ENCODE assay signal across 25 cellular contexts in the genomic region with DNA sequence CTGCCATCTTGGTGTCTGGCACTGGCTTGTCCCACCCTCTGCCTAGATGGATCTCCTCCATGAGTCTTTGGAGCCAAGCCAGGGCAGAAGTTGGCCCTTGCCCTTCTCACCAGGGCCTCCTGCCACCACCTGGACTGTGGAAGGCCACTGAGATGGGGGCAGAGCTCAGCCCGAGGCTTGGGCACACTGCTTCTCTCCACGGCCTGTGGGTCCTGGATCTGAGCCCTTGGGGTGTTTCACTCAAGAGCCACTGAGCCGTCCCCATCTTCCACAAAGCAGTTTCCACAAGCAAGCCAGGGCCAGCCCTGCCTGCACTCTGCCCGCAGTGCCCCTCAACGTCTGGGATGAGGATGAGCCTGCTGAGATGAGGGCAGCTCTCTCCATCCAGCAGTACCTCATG. TPM values are rescaled to one million over a fixed set of nuclear protein-coding genes. Genes with fewer than 3 reads are reported as not detected.
DNase-seq lines count a peak whose midpoint lies in the region; ATAC-seq, FAIRE-seq and TF ChIP-seq lines count a peak whose summit lies in the region.
"Had no signal": no experiment of that assay in that cellular context is flagged by ENCODE, and none has a peak within 500 bp of the region (broad histone marks: within the 10 kb centered on the region; RNA-seq: fewer than 3 reads in every experiment).

No MANE protein-coding gene starts in this region.

- no peak overlapping the region for H4K91ac ChIP-seq in H1 (replicated peaks; ENCODE audit: insufficient read length, low read length)

- no peak overlapping the region for H3K4me2 ChIP-seq in H1 (ENCODE audit: insufficient read depth in 1 of 2, low read depth in 2 of 2, low read length in 2 of 2)

- no peak overlapping the region for H4K8ac ChIP-seq in H1 (ENCODE audit: extremely low read depth, insufficient read depth, low read length)

- H3K4me1 Mint-ChIP-seq in stimulated activated naive CD8-positive, alpha-beta T cell treated with anti-CD3 and anti-CD28 coated beads, Interleukin-15, amount 100 ng/mL, for 72 hours: peaks cover 40% of the 10 kb centered on the region

- H3K27ac ChIP-seq in angular gyrus (ENCODE audit: low read depth, low read length) (peak overlapping the region; percentile 25), H1 (ENCODE audit: low read depth, low read length) (no peak overlapping the region), right lobe of liver (peak overlapping the region in 2 of 3 donors; percentile 29 to 99), suprapubic skin (peak overlapping the region; percentile 49)
- H3K27ac ChIP-seq: brain microvascular endothelial cell, C4-2B, VCaP had no signal

- POLR2A ChIA-PET in H1 (lab: Charles Lee; ENCODE audit: partially characterized antibody): interaction anchor here (2.5 kb wide), 1 partner anchor 16 kb away, joined by 7 read pairs; no protein-coding TSS in a partner anchor

- intact Hi-C loops in right lobe of liver (cut with DNase I): no loop called here

- no peak overlapping the region for H3K27ac Mint-ChIP-seq in stimulated activated naive CD8-positive, alpha-beta T cell treated with anti-CD3 and anti-CD28 coated beads, Interleukin-15, amount 100 ng/mL, for 72 hours
- H3K27ac Mint-ChIP-seq: activated naive CD8-positive, alpha-beta T cell treated with anti-CD3 and anti-CD28 coated beads, Interleukin-2, amount 50 U/mL, for 24 hours; memory B cell; naive B cell had no signal

- no peak overlapping the region for H2BK12ac ChIP-seq in H1 (ENCODE audit: low read depth, low read length)

- H3K9ac ChIP-seq in H1 (replicated peaks in 1 of 4; ENCODE audit: extremely low read depth in 1 of 4, low read depth in 3 of 4, low read length in 3 of 4): no peak overlapping the region

- no peaks in the 10 kb centered on the region for H3K79me1 ChIP-seq in H1 (ENCODE audit: low read depth, low read length)

- H3K4me3 Mint-ChIP-seq in stimulated activated naive CD8-positive, alpha-beta T cell treated with anti-CD3 and anti-CD28 coated beads, Interleukin-15, amount 100 ng/mL, for 72 hours: no peak overlapping the region
- H3K4me3 Mint-ChIP-seq: activated naive CD8-positive, alpha-beta T cell treated with anti-CD3 and anti-CD28 coated beads, Interleukin-2, amount 50 U/mL, for 24 hours; memory B cell; naive B cell had no signal

- CTCF ChIA-PET in H1 (lab: Charles Lee; ENCODE audit: partially characterized antibody): interaction anchor here (0.6 to 4.9 kb wide), 5 partner anchors 8 to 87 kb away, joined by 3 to 47 read pairs (median 3); no protein-coding TSS in a partner anchor

- peaks cover 4% of the 10 kb centered on the region in 2 experiments for H4K20me1 ChIP-seq in H1 (replicated peaks in 1 of 2; ENCODE audit: control insufficient read depth in 1 of 2, insufficient read depth in 2 of 2, low read length in 2 of 2)

- H3K14ac ChIP-seq in H1 (ENCODE audit: insufficient read length): no peak overlapping the region

- H3K4me1 ChIP-seq in H1 (replicated peaks in 1 of 4; ENCODE audit: control insufficient read depth in 3 of 4, insufficient read depth in 4 of 4, low read length in 3 of 4): peaks cover 0 to 29% (median 19%) of the 10 kb centered on the region in 4 experiments; a peak in 6 of 7 replicates
- peaks cover 0 to 94% (median 43%) of the 10 kb centered on the region in 4 donors for H3K4me1 ChIP-seq in right lobe of liver
- peaks cover 48% of the 10 kb centered on the region for H3K4me1 ChIP-seq in suprapubic skin

- H3K36me3 ChIP-seq in H1 (ENCODE audit: control insufficient read depth in 2 of 4, insufficient read depth in 4 of 4, low read length in 3 of 4) (peaks cover 0 to 6% (median 0%) of the 10 kb centered on the region in 4 experiments; a peak in 1 of 8 replicates), right lobe of liver (peaks cover 0 to 4% (median 0%) of the 10 kb centered on the region in 4 donors), suprapubic skin (no peaks in the 10 kb centered on the region)
- H3K36me3 ChIP-seq: brain microvascular endothelial cell, MG63 had no signal

- H3K4me3 ChIP-seq in H1 (ENCODE audit: extremely low read depth in 1 of 4, insufficient read depth in 2 of 4, low read depth in 3 of 4, low read length in 4 of 4): no peak overlapping the region
- no peak overlapping the region for H3K4me3 ChIP-seq in right lobe of liver
- H3K4me3 ChIP-seq in suprapubic skin: no peak overlapping the region
- H3K4me3 ChIP-seq: MG63, Peyer's patch had no signal

- peak in 3 of 4 donors; percentile 3 to 23 (median 10) for ATAC-seq in right lobe of liver
- no peak for ATAC-seq in GM19397 (IDR thresholded peaks at IDR 0.05; ENCODE audit: unreplicated experiment)
- ATAC-seq in stimulated activated naive CD8-positive, alpha-beta T cell treated with anti-CD3 and anti-CD28 coated beads, Interleukin-15, amount 100 ng/mL, for 72 hours: no peak
- ATAC-seq: activated naive CD8-positive, alpha-beta T cell treated with anti-CD3 and anti-CD28 coated beads, Interleukin-2, amount 50 U/mL, for 24 hours; sciatic nerve had no signal

- TF ChIP-seq POLR2A in H1 (IDR thresholded peaks at IDR 0.05; ENCODE audit: control extremely low read depth in 1 of 2, low read depth in 2 of 2, low read length in 2 of 2) (no peak), right lobe of liver (IDR thresholded peaks at IDR 0.05) (no peak), suprapubic skin (IDR thresholded peaks at IDR 0.05) (no peak)

- FAIRE-seq in H1 (lab: Jason Lieb, UNC): no peak
- FAIRE-seq: H54, islet of Langerhans had no signal

- no peak overlapping the region for H2BK20ac ChIP-seq in H1 (ENCODE audit: low read length)

- H2BK15ac ChIP-seq in H1 (ENCODE audit: low read length): no peak overlapping the region

- TF ChIP-seq RAD21 in H1 (IDR thresholded peaks at IDR 0.05 in 1 of 2, conservative IDR thresholded peaks at IDR 0.05 in 1 of 2; ENCODE audit: low read depth in 2 of 2, low read length in 2 of 2): no peak

- no peak for TF ChIP-seq EP300 in H1 (IDR thresholded peaks at IDR 0.05; ENCODE audit: borderline replicate concordance in 1 of 2, low read depth in 2 of 2, low read length in 2 of 2)
- TF ChIP-seq EP300 in suprapubic skin (IDR thresholded peaks at IDR 0.05): no peak

- no peak overlapping the region for H2BK120ac ChIP-seq in H1 (replicated peaks; ENCODE audit: low read depth, low read length)

- H3K4ac ChIP-seq in H1 (replicated peaks; ENCODE audit: insufficient read length, low read depth, low read length): no peak overlapping the region

- peaks cover 15% of the 10 kb centered on the region for H3K27me3 Mint-ChIP-seq in stimulated activated naive CD8-positive, alpha-beta T cell treated with anti-CD3 and anti-CD28 coated beads, Interleukin-15, amount 100 ng/mL, for 72 hours

- H3K79me2 ChIP-seq in H1 (ENCODE audit: control insufficient read depth in 1 of 2, insufficient read depth in 2 of 2, low read length in 2 of 2): no peaks in the 10 kb centered on the region

- DNase-seq in H1 (ENCODE audit: low read depth in 1 of 2, low spot score in 2 of 2) (no peak), right lobe of liver (peak; percentile 65 to 95 (median 89)), suprapubic skin (ENCODE audit: low spot score in 2 of 2) (peak in 1 of 2 donors; percentile 71), DMS53 (lab: John Stamatoyannopoulos, UW) (no peak), NCI-H510A treated with DMSO at 0.1 percent for 48 hours (lab: John Stamatoyannopoulos, UW) (no peak)
- DNase-seq in stimulated activated naive CD8-positive, alpha-beta T cell treated with anti-CD3 and anti-CD28 coated beads, Interleukin-15, amount 100 ng/mL, for 72 hours: no peak
- DNase-seq: activated naive CD8-positive, alpha-beta T cell treated with anti-CD3 and anti-CD28 coated beads, Interleukin-2, amount 50 U/mL, for 24 hours; brain microvascular endothelial cell; hypothalamus; MG63; naive B cell; NCI-H1436 treated with DMSO at 0.1 percent for 48 hours; NCI-H524 had no signal

- H2AK5ac ChIP-seq in H1 (ENCODE audit: low read depth, low read length): no peak overlapping the region

- H3K56ac ChIP-seq in H1 (replicated peaks; ENCODE audit: insufficient read length, low read depth, low read length): no peak overlapping the region

- H2BK5ac ChIP-seq in H1 (ENCODE audit: low read depth, low read length): 0 out of 2 replicates have a peak overlapping the region, but pooled peaks have one; percentile 31

- H3K18ac ChIP-seq in H1 (ENCODE audit: extremely low read depth, low read length): no peak overlapping the region

- H4K5ac ChIP-seq in H1 (ENCODE audit: insufficient read length, low read depth, low read length): no peak overlapping the region

- H2AFZ ChIP-seq in H1 (ENCODE audit: low read length): no peak overlapping the region

- H3K23me2 ChIP-seq in H1 (ENCODE audit: low read depth, low read length): peaks cover 11% of the 10 kb centered on the region; the same call in 1 of the 2 replicates

- H3K9me3 Mint-ChIP-seq in stimulated activated naive CD8-positive, alpha-beta T cell treated with anti-CD3 and anti-CD28 coated beads, Interleukin-15, amount 100 ng/mL, for 72 hours: no peaks in the 10 kb centered on the region
- H3K9me3 Mint-ChIP-seq: activated naive CD8-positive, alpha-beta T cell treated with anti-CD3 and anti-CD28 coated beads, Interleukin-2, amount 50 U/mL, for 24 hours; memory B cell; naive B cell had no signal

- H3K9me3 ChIP-seq in H1 (ENCODE audit: insufficient read depth in 2 of 2, low read depth in 1 of 2, low read length in 1 of 2) (no peaks in the 10 kb centered on the region), right lobe of liver (no peaks in the 10 kb centered on the region), suprapubic skin (no peaks in the 10 kb centered on the region)
- H3K9me3 ChIP-seq: MG63, Peyer's patch had no signal

- TF ChIP-seq CTCF in H1 (IDR thresholded peaks at IDR 0.05; ENCODE audit: control extremely low read depth in 1 of 3, insufficient read depth in 1 of 3, low read depth in 1 of 3, low read length in 3 of 3) (no peak), right lobe of liver (IDR thresholded peaks at IDR 0.05) (no peak), suprapubic skin (IDR thresholded peaks at IDR 0.05) (no peak)

- peaks cover 0 to 16% (median 11%) of the 10 kb centered on the region in 4 experiments; a peak in 6 of 7 replicates for H3K27me3 ChIP-seq in H1 (replicated peaks in 1 of 4; ENCODE audit: control insufficient read depth in 3 of 4, extremely low read depth in 1 of 4, insufficient read depth in 3 of 4, low read length in 3 of 4)
- no peaks in the 10 kb centered on the region for H3K27me3 ChIP-seq in right lobe of liver
- H3K27me3 ChIP-seq in suprapubic skin: no peaks in the 10 kb centered on the region
- H3K27me3 ChIP-seq: MG63, Peyer's patch had no signal

- H3K23ac ChIP-seq in H1 (ENCODE audit: insufficient read length): no peak overlapping the region

- 75% methylated on average over 5 of the region's 5 CpGs; no CpG with 5 or more reads in 1 of the 2 experiments for WGBS in H1 (ENCODE audit: extremely low coverage in 1 of 2, insufficient coverage in 1 of 2, insufficient read length in 1 of 2, insufficient replicate concordance in 2 of 2, low coverage in 1 of 2, low lambda C conversion rate in 2 of 2, missing lambda C conversion rate in 1 of 2), 2 experiments
- no CpG with 5 or more reads among the region's 5 CpGs for WGBS in right lobe of liver (ENCODE audit: insufficient coverage, low coverage, low lambda C conversion rate, missing lambda C conversion rate)
- WGBS in suprapubic skin: 100% methylated on average over 2 of the region's 5 CpGs

RNA-seq across cellular contexts. Expression of a gene that starts 16.7 kb away (rescaled TPM):
- total RNA-seq in H1 (2021; fragmentation: NEBNext Ultra II Directional; extraction: Animal tissue kit (Norgen Biotek cat#: 25700)): 0.46 and 0.52 TPM in 2 replicates
- 1.3 and 1.6 TPM in 2 replicates for polyA plus RNA-seq in H1 (2011; rRNA removed)
- polyA plus RNA-seq in H1 (2011; cell fraction: cytosol; rRNA removed): 1.5 TPM
- 2.0 TPM for polyA plus RNA-seq in H1 (2011; cell fraction: nucleus; rRNA removed)
- 0.75 to 2.2 TPM (median 1.1 TPM) in 4 replicates for polyA plus RNA-seq in H1 (2012, experiment 1 of 2)
- polyA plus RNA-seq in H1 (2012, experiment 2 of 2): 0.81 TPM
- 1.2 TPM for polyA plus RNA-seq in H1 (2013, experiment 1 of 2)
- polyA plus RNA-seq in H1 (2013, experiment 2 of 2): 1.2 TPM
- polyA minus RNA-seq in H1 (2011; rRNA and poly(A)+ RNA removed): 1.2 and 1.8 TPM in 2 replicates
- not detected for polyA minus RNA-seq in H1 (2011; cell fraction: cytosol; rRNA and poly(A)+ RNA removed)
- polyA minus RNA-seq in H1 (2011; cell fraction: nucleus; rRNA and poly(A)+ RNA removed): 0.30 TPM
- total RNA-seq in right lobe of liver: 10 to 100 TPM in 1 of 6 experiments, 1 to 10 TPM in 5; 4.8 to 16.6 (median 6.6) TPM
- 1 to 10 TPM; 1.4 to 6.3 (median 2.9) TPM for total RNA-seq in suprapubic skin
- total RNA-seq: dermis microvascular lymphatic vessel endothelial cell, SK-MEL-5 had no signal

RNA-seq across cellular contexts. Expression of a gene that starts 17.9 kb away (rescaled TPM):
- total RNA-seq in H1 (2021; fragmentation: NEBNext Ultra II Directional; extraction: Animal tissue kit (Norgen Biotek cat#: 25700)): 17.1 and 18.3 TPM in 2 replicates
- polyA plus RNA-seq in H1 (2011; rRNA removed): 55.8 and 58.7 TPM in 2 replicates
- 47.4 TPM for polyA plus RNA-seq in H1 (2011; cell fraction: cytosol; rRNA removed)
- 60.7 TPM for polyA plus RNA-seq in H1 (2011; cell fraction: nucleus; rRNA removed)
- 8.3 to 26.4 TPM (median 23.9 TPM) in 4 replicates for polyA plus RNA-seq in H1 (2012, experiment 1 of 2)
- polyA plus RNA-seq in H1 (2012, experiment 2 of 2): 21.0 TPM
- polyA plus RNA-seq in H1 (2013, experiment 1 of 2): 21.4 TPM
- polyA plus RNA-seq in H1 (2013, experiment 2 of 2): 20.6 TPM
- 23.1 and 27.5 TPM in 2 replicates for polyA minus RNA-seq in H1 (2011; rRNA and poly(A)+ RNA removed)
- polyA minus RNA-seq in H1 (2011; cell fraction: cytosol; rRNA and poly(A)+ RNA removed): 29.0 TPM
- polyA minus RNA-seq in H1 (2011; cell fraction: nucleus; rRNA and poly(A)+ RNA removed): 19.2 TPM
- total RNA-seq in right lobe of liver: 100 to 1,000 TPM; 120 to 215 (median 131) TPM
- 100 to 1,000 TPM in 1 of 4 donors, 10 to 100 TPM in 3; 72.0 to 106 (median 91.5) TPM for total RNA-seq in suprapubic skin
- total RNA-seq: T-helper 2 cell treated with Interferon-gamma antibody and Interleukin-4, amounts not matched to agents 100 ng/mL and 5 ng/mL, for 36 hours had no signal

Comparison
In these comparisons a context has a peak if more than half of its experiments do, and no peak if none do; other contexts are left out.
1. DNase-seq: peak in right lobe of liver (3 of 3); none in H1 (0 of 2), stimulated activated naive CD8-positive, alpha-beta T cell treated with anti-CD3 and anti-CD28 coated beads, Interleukin-15, amount 100 ng/mL, for 72 hours (0 of 2), DMS53 (single experiment) and NCI-H510A treated with DMSO at 0.1 percent for 48 hours (single experiment).
2. ATAC-seq: peak in right lobe of liver (3 of 4); none in GM19397 (single experiment) and stimulated activated naive CD8-positive, alpha-beta T cell treated with anti-CD3 and anti-CD28 coated beads, Interleukin-15, amount 100 ng/mL, for 72 hours (single experiment).